9 cellular contexts compared by ENCODE assay signal in genomic region chr19:46863818-46864629, GRCh38. TPM values are rescaled to one million over a fixed set of nuclear protein-coding genes. Genes with fewer than 3 reads are reported as not detected.
DNase-seq lines count a peak whose midpoint lies in the region; ATAC-seq and TF ChIP-seq lines count a peak whose summit lies in the region.
"Had no signal": no experiment of that assay in that cellular context is flagged by ENCODE, and none has a peak within 500 bp of the region (broad histone marks: within the 10 kb centered on the region; RNA-seq: fewer than 3 reads in every experiment).

No MANE protein-coding gene starts in this region.

- intact Hi-C loops in IMR-90 (cut with micrococcal nuclease): loop anchor here (1.0 to 2.0 kb wide), 2 partner anchors 30 to 49 kb away; no protein-coding TSS in a partner anchor
- intact Hi-C loops in colonic mucosa (cut with DNase I): loop anchor here (10.0 kb wide), 1 partner anchor 61 kb away; no protein-coding TSS in a partner anchor

- H3K4me2 ChIP-seq in IMR-90 (ENCODE audit: low read depth, low read length): peak overlapping the region; percentile 97

- H3K36me3 ChIP-seq in BE2C (no peaks in the 10 kb centered on the region; the same call in 1 of the 2 replicates), IMR-90 (ENCODE audit: control insufficient read depth, insufficient read depth, low read length) (no peaks in the 10 kb centered on the region), colonic mucosa (no peaks in the 10 kb centered on the region), mucosa of rectum (ENCODE audit: control insufficient read depth in 2 of 2, insufficient read depth in 2 of 2, low read length in 2 of 2) (no peaks in the 10 kb centered on the region)

- H2BK120ac ChIP-seq in IMR-90 (ENCODE audit: low read depth, low read length): 0 out of 2 replicates have a peak overlapping the region, but pooled peaks have one; percentile 0

- no peak overlapping the region for H4K8ac ChIP-seq in IMR-90 (ENCODE audit: low read depth in 2 of 2, low read length in 2 of 2)

- H3K9me1 ChIP-seq in IMR-90 (ENCODE audit: insufficient read depth, low read length): peaks cover 29% of the 10 kb centered on the region

- peak overlapping the region; percentile 47 for H2AK9ac ChIP-seq in IMR-90 (replicated peaks; ENCODE audit: low read depth, low read length, poor library complexity)

- H3K27ac ChIP-seq in IMR-90 (ENCODE audit: insufficient read depth, low read length): peak overlapping the region; percentile 24; the same call in 1 of the 2 replicates
- peak overlapping the region; percentile 96 for H3K27ac ChIP-seq in colonic mucosa
- H3K27ac ChIP-seq in mucosa of rectum (ENCODE audit: low read depth in 2 of 2, low read length in 2 of 2): peak overlapping the region; percentile 35 to 80

- no peaks in the 10 kb centered on the region for H3K9me3 ChIP-seq in BE2C
- no peaks in the 10 kb centered on the region for H3K9me3 ChIP-seq in IMR-90 (ENCODE audit: control insufficient read depth, insufficient read depth, low read length)
- H3K9me3 ChIP-seq in colonic mucosa: no peaks in the 10 kb centered on the region
- no peaks in the 10 kb centered on the region for H3K9me3 ChIP-seq in mucosa of rectum (ENCODE audit: control insufficient read depth in 2 of 2, low read length in 2 of 2)

- in situ Hi-C loops in IMR-90 (cut with MboI; ENCODE audit: low sequenced_read_pairs): no loop called here

- BruUV-seq in IMR-90 (replicated peaks; lab: Mats Ljungman, UMichigan): no TSS peak

- no peak overlapping the region for H3K27ac Mint-ChIP-seq in effector memory CD8-positive, alpha-beta T cell
- H3K27ac Mint-ChIP-seq in activated CD4-positive, alpha-beta T cell treated with anti-CD3 and anti-CD28 coated beads, Interleukin-2, amount 10 ng/mL, durations not matched to agents 7 days and 5 days: no peak overlapping the region
- H3K27ac Mint-ChIP-seq: activated naive CD4-positive, alpha-beta T cell treated with anti-CD3 and anti-CD28 coated beads, Interleukin-2, amount 50 U/mL, for 24 hours had no signal

- H3K4me1 ChIP-seq in BE2C (peaks cover 22% of the 10 kb centered on the region), IMR-90 (ENCODE audit: control insufficient read depth, insufficient read depth, low read length) (peaks cover 23% of the 10 kb centered on the region), colonic mucosa (peaks cover 12% of the 10 kb centered on the region), mucosa of rectum (ENCODE audit: control insufficient read depth in 2 of 2, insufficient read depth in 2 of 2, low read length in 2 of 2) (peaks cover 31 to 47% of the 10 kb centered on the region in 2 donors)

- no peak for TF ChIP-seq POLR2A in IMR-90 (IDR thresholded peaks at IDR 0.05; ENCODE audit: low read depth, low read length)

- CTCF ChIA-PET in IMR-90 (lab: Yijun Ruan, JAX): interaction anchor here (1.2 kb wide), 1 partner anchor 127 kb away, joined by 5 read pairs; no protein-coding TSS in a partner anchor
- CTCF ChIA-PET in activated CD4-positive, alpha-beta T cell treated with anti-CD3 and anti-CD28 coated beads, Interleukin-2, amount 10 ng/mL, durations not matched to agents 7 days and 5 days (lab: Charles Lee): interaction anchor here (1.0 to 1.3 kb wide), 2 partner anchors 18 to 110 kb away, joined by 3 read pairs; no protein-coding TSS in a partner anchor

- no peak overlapping the region; the same call in 1 of the 2 replicates for H4K91ac ChIP-seq in IMR-90 (ENCODE audit: insufficient read depth, low read depth, low read length)

- no peak overlapping the region for H2BK15ac ChIP-seq in IMR-90 (ENCODE audit: low read depth, low read length)

- peak overlapping the region; percentile 12; the same call in 1 of the 2 replicates for H2AK5ac ChIP-seq in IMR-90 (ENCODE audit: low read depth, low read length)

- no peak overlapping the region for H3K4me3 Mint-ChIP-seq in effector memory CD8-positive, alpha-beta T cell
- H3K4me3 Mint-ChIP-seq in activated CD4-positive, alpha-beta T cell treated with anti-CD3 and anti-CD28 coated beads, Interleukin-2, amount 10 ng/mL, durations not matched to agents 7 days and 5 days: no peak overlapping the region
- H3K4me3 Mint-ChIP-seq: activated naive CD4-positive, alpha-beta T cell treated with anti-CD3 and anti-CD28 coated beads, Interleukin-2, amount 50 U/mL, for 24 hours had no signal

- H3K4me3 ChIP-seq in BE2C (ENCODE audit: low read depth, low read length): peak overlapping the region; percentile 89
- peak overlapping the region; percentile 8; the same call in 1 of the 2 replicates for H3K4me3 ChIP-seq in IMR-90 (ENCODE audit: insufficient read depth, low read depth, low read length)
- peak overlapping the region; percentile 8 for H3K4me3 ChIP-seq in colonic mucosa
- H3K4me3 ChIP-seq in mucosa of rectum (ENCODE audit: low read length in 2 of 2): peak overlapping the region; percentile 15 to 87

- peaks cover 40 to 69% of the 10 kb centered on the region in 2 experiments for H3K79me1 ChIP-seq in IMR-90 (ENCODE audit: low read depth in 1 of 2, low read length in 2 of 2)

- no peak overlapping the region; the same call in 1 of the 2 replicates for H3K56ac ChIP-seq in IMR-90 (ENCODE audit: extremely low read depth, insufficient read depth, low read length)

- H4K20me1 ChIP-seq in IMR-90 (ENCODE audit: insufficient read depth, low read length): peaks cover 83% of the 10 kb centered on the region

- no peaks in the 10 kb centered on the region for H3K27me3 ChIP-seq in BE2C
- no peaks in the 10 kb centered on the region for H3K27me3 ChIP-seq in IMR-90 (ENCODE audit: control insufficient read depth, insufficient read depth, low read length)
- H3K27me3 ChIP-seq in colonic mucosa: no peaks in the 10 kb centered on the region
- no peaks in the 10 kb centered on the region for H3K27me3 ChIP-seq in mucosa of rectum (ENCODE audit: control insufficient read depth in 2 of 2, insufficient read depth in 2 of 2, low read length in 2 of 2)

- POLR2A ChIA-PET in IMR-90 (lab: Charles Lee; ENCODE audit: unreplicated experiment): interaction anchor here (0.9 to 1.0 kb wide), 2 partner anchors 15 to 75 kb away, joined by 3 to 5 read pairs; partner anchors contain the start of gene SLC1A5
- POLR2A ChIA-PET in activated CD4-positive, alpha-beta T cell treated with anti-CD3 and anti-CD28 coated beads, Interleukin-2, amount 10 ng/mL, durations not matched to agents 7 days and 5 days (lab: Charles Lee): interaction anchor here (0.6 kb wide), 1 partner anchor 39 kb away, joined by 4 read pairs; no protein-coding TSS in a partner anchor

- no peak overlapping the region for H3K18ac ChIP-seq in IMR-90 (ENCODE audit: low read depth, low read length)

- TF ChIP-seq CTCF in BE2C (IDR thresholded peaks at IDR 0.05; ENCODE audit: low read depth, low read length) (no peak), IMR-90 (conservative IDR thresholded peaks at IDR 0.05; ENCODE audit: low read depth, low read length) (no peak), colonic mucosa (IDR thresholded peaks at IDR 0.05) (no peak)

- H2BK5ac ChIP-seq in IMR-90 (ENCODE audit: low read depth, low read length, poor library complexity, severe bottlenecking): no peak overlapping the region

- peak overlapping the region; percentile 53 for H3K14ac ChIP-seq in IMR-90 (replicated peaks; ENCODE audit: low read depth, low read length)

- DNase-seq in BE2C (peak; percentile 34), IMR-90 (peak; percentile 61), colonic mucosa (no peak), HPDE6-E6E7 (ENCODE audit: extremely low spot score) (no peak), NCI-H1436 (lab: John Stamatoyannopoulos, UW) (no peak)
- no peak for DNase-seq in effector memory CD8-positive, alpha-beta T cell
- DNase-seq in activated CD4-positive, alpha-beta T cell treated with anti-CD3 and anti-CD28 coated beads, Interleukin-2, amount 10 ng/mL, durations not matched to agents 7 days and 5 days: no peak

- peaks cover 11% of the 10 kb centered on the region for H3K36me3 Mint-ChIP-seq in effector memory CD8-positive, alpha-beta T cell (ENCODE audit: insufficient read depth)
- H3K36me3 Mint-ChIP-seq in activated CD4-positive, alpha-beta T cell treated with anti-CD3 and anti-CD28 coated beads, Interleukin-2, amount 10 ng/mL, durations not matched to agents 7 days and 5 days (ENCODE audit: low read depth): no peaks in the 10 kb centered on the region
- H3K36me3 Mint-ChIP-seq: activated naive CD4-positive, alpha-beta T cell treated with anti-CD3 and anti-CD28 coated beads, Interleukin-2, amount 50 U/mL, for 24 hours had no signal

- no peaks in the 10 kb centered on the region for H3K27me3 Mint-ChIP-seq in effector memory CD8-positive, alpha-beta T cell
- no peaks in the 10 kb centered on the region for H3K27me3 Mint-ChIP-seq in activated CD4-positive, alpha-beta T cell treated with anti-CD3 and anti-CD28 coated beads, Interleukin-2, amount 10 ng/mL, durations not matched to agents 7 days and 5 days
- H3K27me3 Mint-ChIP-seq: activated naive CD4-positive, alpha-beta T cell treated with anti-CD3 and anti-CD28 coated beads, Interleukin-2, amount 50 U/mL, for 24 hours had no signal

- no peak overlapping the region for H4K5ac ChIP-seq in IMR-90 (ENCODE audit: low read depth, low read length)

- no peak overlapping the region for H2AFZ ChIP-seq in IMR-90 (replicated peaks; ENCODE audit: low read length, poor library complexity)

- TF ChIP-seq RAD21 in IMR-90 (IDR thresholded peaks at IDR 0.05; ENCODE audit: low read length): no peak

- no peak for ATAC-seq in IMR-90 (ENCODE audit: low read depth)
- ATAC-seq in effector memory CD8-positive, alpha-beta T cell (replicated peaks): no peak

- no peak overlapping the region for H2BK20ac ChIP-seq in IMR-90 (ENCODE audit: low read depth, low read length)

- no CpG with 5 or more reads among the region's 6 CpGs for WGBS in IMR-90 (ENCODE audit: extremely low coverage in 2 of 2, insufficient read length in 1 of 2), 2 experiments

- peak overlapping the region; percentile 37; the same call in 1 of the 2 replicates for H3K4ac ChIP-seq in IMR-90 (ENCODE audit: low read depth, low read length)

- no peaks in the 10 kb centered on the region for H3K9me3 Mint-ChIP-seq in effector memory CD8-positive, alpha-beta T cell
- no peaks in the 10 kb centered on the region for H3K9me3 Mint-ChIP-seq in activated CD4-positive, alpha-beta T cell treated with anti-CD3 and anti-CD28 coated beads, Interleukin-2, amount 10 ng/mL, durations not matched to agents 7 days and 5 days
- H3K9me3 Mint-ChIP-seq: activated naive CD4-positive, alpha-beta T cell treated with anti-CD3 and anti-CD28 coated beads, Interleukin-2, amount 50 U/mL, for 24 hours had no signal

- H3K4me1 Mint-ChIP-seq in effector memory CD8-positive, alpha-beta T cell (ENCODE audit: low read depth in 2 of 2): peaks cover 15 to 27% of the 10 kb centered on the region in 2 donors
- peaks cover 25% of the 10 kb centered on the region for H3K4me1 Mint-ChIP-seq in activated CD4-positive, alpha-beta T cell treated with anti-CD3 and anti-CD28 coated beads, Interleukin-2, amount 10 ng/mL, durations not matched to agents 7 days and 5 days

- H3K9ac ChIP-seq in IMR-90 (ENCODE audit: low read depth, low read length) (peak overlapping the region; percentile 11; the same call in 1 of the 2 replicates), colonic mucosa (ENCODE audit: low read depth in 2 of 2, low read length in 2 of 2) (peak overlapping the region in 1 of 2 donors; percentile 80), mucosa of rectum (ENCODE audit: low read depth in 1 of 2, low read length in 2 of 2) (peak overlapping the region in 1 of 2 donors; percentile 55)

- dilution Hi-C loops in IMR-90 (cut with HindIII; ENCODE audit: low sequenced_read_pairs, unreplicated experiment): no loop called here

- no peak overlapping the region for H3K23ac ChIP-seq in IMR-90 (ENCODE audit: low read depth, low read length)

RNA-seq across cellular contexts. Expression of gene ARHGAP35, which starts 3.2 kb away (rescaled TPM):
- 38.0 TPM for polyA plus RNA-seq in BE2C (2012; ENCODE audit: insufficient read depth, insufficient read length, low read depth)
- 28.9 and 29.0 TPM in 2 replicates for total RNA-seq in IMR-90 (2012; rRNA removed)
- 16.4 and 18.7 TPM in 2 replicates for polyA plus RNA-seq in IMR-90 (2012; rRNA removed)
- 10.3 and 12.5 TPM in 2 replicates for polyA plus RNA-seq in IMR-90 (2012; cell fraction: cytosol; rRNA removed)
- 17.8 and 19.1 TPM in 2 replicates for polyA plus RNA-seq in IMR-90 (2012; cell fraction: nucleus; rRNA removed; ENCODE audit: low replicate concordance)
- total RNA-seq in colonic mucosa: 10 to 100 TPM; 45.1 to 61.3 TPM
- total RNA-seq in activated CD4-positive, alpha-beta T cell treated with anti-CD3 and anti-CD28 coated beads, Interleukin-2, amount 10 ng/mL, durations not matched to agents 7 days and 5 days: 10 to 100 TPM; 24.7 to 25.5 TPM

RNA-seq across cellular contexts. Expression of gene AP2S1, which starts 13.4 kb away (rescaled TPM):
- polyA plus RNA-seq in BE2C (2012; ENCODE audit: insufficient read depth, insufficient read length, low read depth): 195 TPM
- total RNA-seq in IMR-90 (2012; rRNA removed) (134 and 144 TPM in 2 replicates), colonic mucosa (100 to 1,000 TPM; 132 to 208 TPM)
- 274 and 374 TPM in 2 replicates for polyA plus RNA-seq in IMR-90 (2012; rRNA removed)
- 459 and 604 TPM in 2 replicates for polyA plus RNA-seq in IMR-90 (2012; cell fraction: cytosol; rRNA removed)
- 129 and 153 TPM in 2 replicates for polyA plus RNA-seq in IMR-90 (2012; cell fraction: nucleus; rRNA removed; ENCODE audit: low replicate concordance)
- 100 to 1,000 TPM; 130 to 136 TPM for total RNA-seq in activated CD4-positive, alpha-beta T cell treated with anti-CD3 and anti-CD28 coated beads, Interleukin-2, amount 10 ng/mL, durations not matched to agents 7 days and 5 days

Comparison
In these comparisons a context has a peak if more than half of its experiments do, and no peak if none do; other contexts are left out.
1. DNase-seq: peak in BE2C (single experiment) and IMR-90 (single experiment); none in colonic mucosa (single experiment), effector memory CD8-positive, alpha-beta T cell (0 of 3), HPDE6-E6E7 (single experiment), NCI-H1436 (single experiment) and activated CD4-positive, alpha-beta T cell treated with anti-CD3 and anti-CD28 coated beads, Interleukin-2, amount 10 ng/mL, durations not matched to agents 7 days and 5 days (single experiment).
2. H3K4me3 ChIP-seq: peak in every context shown above with its lines; median percentile 89 in BE2C; 51 in mucosa of rectum; 8 in IMR-90; 8 in colonic mucosa.
3. H3K27ac ChIP-seq: peak in every context shown above with its lines; median percentile 96 in colonic mucosa; 58 in mucosa of rectum; 24 in IMR-90.